ENCODE assay signal across 17 cellular contexts in the genomic region with DNA sequence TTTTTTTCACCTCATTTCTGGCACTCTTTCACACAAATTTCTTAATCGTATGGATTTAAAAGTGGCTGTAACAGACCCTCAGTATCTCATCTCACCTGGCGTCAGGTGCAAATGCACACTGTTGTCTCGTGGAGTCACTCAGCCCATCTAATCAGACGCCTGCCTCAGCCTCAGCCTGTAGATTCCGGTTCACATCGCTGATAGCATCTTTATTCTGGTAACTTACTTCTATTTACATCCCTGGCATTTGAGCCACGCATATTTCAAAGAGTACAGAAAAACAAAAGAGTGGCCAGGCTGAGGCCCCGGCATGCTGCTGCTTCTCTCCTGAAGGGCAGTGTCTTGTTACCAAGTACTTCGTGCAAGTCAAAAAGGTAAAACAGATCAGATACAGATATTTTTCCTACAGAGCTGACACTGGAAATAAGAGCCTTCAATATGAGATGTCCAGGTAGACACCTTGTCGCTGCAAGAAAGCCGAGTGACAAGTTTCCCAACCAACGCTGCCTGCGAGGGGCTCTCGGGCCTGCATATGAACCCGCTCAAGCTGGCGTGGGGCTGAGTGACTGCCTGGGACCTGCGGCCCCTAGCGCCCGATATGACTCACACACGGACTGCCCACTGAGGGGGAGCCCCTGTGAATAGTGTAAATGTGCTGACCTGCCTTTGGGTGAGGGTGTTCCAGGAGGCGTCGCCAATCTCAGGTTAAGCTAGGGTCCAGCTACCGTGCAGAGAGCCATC. TPM values are rescaled to one million over a fixed set of nuclear protein-coding genes. Genes with fewer than 3 reads are reported as not detected.
"Had no signal": no experiment of that assay in that cellular context is flagged by ENCODE, and none has a peak within 500 bp of the region (broad histone marks: within the 10 kb centered on the region; RNA-seq: fewer than 3 reads in every experiment).

No MANE protein-coding gene starts in this region.

- H3K9ac ChIP-seq: neural progenitor cell had no signal

- H2AFZ ChIP-seq: neural progenitor cell had no signal

- H3K4me3 Mint-ChIP-seq: mesothelial cell of epicardium; T-helper 1 cell treated with Interleukin-12 subunit alpha and Interleukin-12 subunit beta and Interleukin-4 antibody, amounts not matched to agents 30 μg/mL and 1 μg/mL, for 36 hours had no signal

- H3K36me3 Mint-ChIP-seq: mesothelial cell of epicardium, neural progenitor cell had no signal

- H3K4me1 ChIP-seq: colonic mucosa had no signal

- H3K27ac Mint-ChIP-seq: mesothelial cell of epicardium; T-helper 1 cell treated with Interleukin-12 subunit alpha and Interleukin-12 subunit beta and Interleukin-4 antibody, amounts not matched to agents 30 μg/mL and 1 μg/mL, for 36 hours had no signal

- ATAC-seq: activated CD4-positive, CD25-positive, alpha-beta regulatory T cell treated with anti-CD3 and anti-CD28 coated beads, Interleukin-2, amount 50 U/mL, for 24 hours; gastrocnemius medialis had no signal

- H3K36me3 ChIP-seq: adrenal gland, colonic mucosa, gastrocnemius medialis, neural progenitor cell had no signal

- H3K4me3 ChIP-seq: adrenal gland, colonic mucosa, gastrocnemius medialis, heart right ventricle, neural progenitor cell, sigmoid colon had no signal

- H3K27ac ChIP-seq: adrenal gland, colonic mucosa, neural progenitor cell had no signal

- H3K9me3 ChIP-seq: adrenal gland, colonic mucosa, gastrocnemius medialis, heart right ventricle, sigmoid colon had no signal

- DNase-seq: activated naive CD4-positive, alpha-beta T cell treated with anti-CD3 and anti-CD28 coated beads, Interleukin-2, amount 50 U/mL, for 16 hours; caudate nucleus; colonic mucosa; effector CD8-positive, alpha-beta T cell; gastrocnemius medialis; heart right ventricle; sigmoid colon; stimulated activated CD4-positive, alpha-beta T cell treated with anti-CD3 and anti-CD28 coated beads, Interleukin-12 subunit alpha, Interleukin-12 subunit beta, amount 100 ng/mL, for 4 hours; stimulated activated CD4-positive, alpha-beta T cell treated with anti-CD3 and anti-CD28 coated beads, Interleukin-2, amount 100 ng/mL, for 48 hours; stimulated activated naive CD4-positive, alpha-beta T cell treated with Interleukin-2 at 50 U/mL for 16 hours had no signal

RNA-seq across cellular contexts. Expression of gene VIPR2, which starts 4.3 kb away (rescaled TPM):
- total RNA-seq: fibroblast of lung, myocyte had no signal
